ENCODE assay signal across 12 cellular contexts in genomic region chr12:115895247-115895646, GRCh38.
DNase-seq lines count a peak whose midpoint lies in the region; ATAC-seq and TF ChIP-seq lines count a peak whose summit lies in the region.
"Had no signal": no experiment of that assay in that cellular context is flagged by ENCODE, and none has a peak within 500 bp of the region (broad histone marks: within the 10 kb centered on the region; RNA-seq: fewer than 3 reads in every experiment).

No MANE protein-coding gene starts in this region.

- no peak overlapping the region for H3K27ac ChIP-seq in IMR-90 (ENCODE audit: insufficient read depth, low read length)
- H3K27ac ChIP-seq: hepatocyte had no signal

- TF ChIP-seq POLR2A in IMR-90 (IDR thresholded peaks at IDR 0.05; ENCODE audit: low read depth, low read length), result no peak

- no peak overlapping the region for H3K4ac ChIP-seq in IMR-90 (ENCODE audit: low read depth, low read length)

- H3K9me3 ChIP-seq in IMR-90 (ENCODE audit: control insufficient read depth, insufficient read depth, low read length), result no peaks in the 10 kb centered on the region

- H4K20me1 ChIP-seq in IMR-90 (ENCODE audit: insufficient read depth, low read length), result no peaks in the 10 kb centered on the region

- H2BK15ac ChIP-seq in IMR-90 (ENCODE audit: low read depth, low read length), result no peak overlapping the region

- no peaks in the 10 kb centered on the region for H3K79me1 ChIP-seq in IMR-90 (ENCODE audit: low read depth in 1 of 2, low read length in 2 of 2)

- H4K91ac ChIP-seq in IMR-90 (ENCODE audit: insufficient read depth, low read depth, low read length), result no peak overlapping the region

- dilution Hi-C loops in IMR-90 (cut with HindIII; ENCODE audit: low sequenced_read_pairs, unreplicated experiment), result no loop called here

- no peak overlapping the region for H3K4me3 Mint-ChIP-seq in neural crest cell
- H3K4me3 Mint-ChIP-seq: B cell had no signal

- H2BK5ac ChIP-seq in IMR-90 (ENCODE audit: low read depth, low read length, poor library complexity, severe bottlenecking), result no peak overlapping the region

- no peak for TF ChIP-seq RAD21 in IMR-90 (IDR thresholded peaks at IDR 0.05; ENCODE audit: low read length)

- H2AK5ac ChIP-seq in IMR-90 (ENCODE audit: low read depth, low read length), result no peak overlapping the region

- POLR2A ChIA-PET in IMR-90 (lab: Charles Lee; ENCODE audit: unreplicated experiment), result no interaction called here

- peaks cover 18% of the 10 kb centered on the region for H3K27me3 ChIP-seq in IMR-90 (ENCODE audit: control insufficient read depth, insufficient read depth, low read length)
- H3K27me3 ChIP-seq: hepatocyte had no signal

- H3K4me1 Mint-ChIP-seq in neural crest cell, result peaks cover 4% of the 10 kb centered on the region
- H3K4me1 Mint-ChIP-seq: B cell had no signal

- H4K8ac ChIP-seq in IMR-90 (ENCODE audit: low read depth in 2 of 2, low read length in 2 of 2), result no peak overlapping the region

- H3K9me3 Mint-ChIP-seq in neural crest cell, result peaks cover 4% of the 10 kb centered on the region

- no peak overlapping the region for H3K23ac ChIP-seq in IMR-90 (ENCODE audit: low read depth, low read length)

- no peak overlapping the region for H3K56ac ChIP-seq in IMR-90 (ENCODE audit: extremely low read depth, insufficient read depth, low read length)

- no peak overlapping the region for H3K14ac ChIP-seq in IMR-90 (replicated peaks; ENCODE audit: low read depth, low read length)

- no peak overlapping the region for H4K5ac ChIP-seq in IMR-90 (ENCODE audit: low read depth, low read length)

- no peak for ATAC-seq in IMR-90 (ENCODE audit: low read depth)

- H3K9ac ChIP-seq in IMR-90 (ENCODE audit: low read depth, low read length), result no peak overlapping the region

- 80% methylated on average over 1 of the region's 1 CpG; no CpG with 5 or more reads in 1 of the 2 experiments for WGBS in IMR-90 (ENCODE audit: extremely low coverage in 2 of 2, insufficient read length in 1 of 2), 2 experiments

- TF ChIP-seq CTCF in IMR-90 (conservative IDR thresholded peaks at IDR 0.05; ENCODE audit: low read depth, low read length), result peak; percentile 23; the same call in 1 of the 2 replicates
- peak; percentile 32 for TF ChIP-seq CTCF in cardiac fibroblast (IDR thresholded peaks at IDR 0.05; ENCODE audit: low read depth, low read length)
- peak; percentile 53 for TF ChIP-seq CTCF in neural crest cell (conservative IDR thresholded peaks at IDR 0.05)

- intact Hi-C loops in IMR-90 (cut with micrococcal nuclease), result no loop called here

- H2BK120ac ChIP-seq in IMR-90 (ENCODE audit: low read depth, low read length), result no peak overlapping the region

- H2AFZ ChIP-seq in IMR-90 (replicated peaks; ENCODE audit: low read length, poor library complexity), result no peak overlapping the region
- H2AFZ ChIP-seq: hepatocyte had no signal

- no peaks in the 10 kb centered on the region for H3K36me3 Mint-ChIP-seq in neural crest cell (ENCODE audit: low read depth)

- in situ Hi-C loops in IMR-90 (cut with MboI; ENCODE audit: low sequenced_read_pairs), result no loop called here

- 0 out of 2 replicates have a peak, but pooled peaks cover 2% of the 10 kb centered on the region for H3K4me1 ChIP-seq in IMR-90 (ENCODE audit: control insufficient read depth, insufficient read depth, low read length)

- BruUV-seq in IMR-90 (replicated peaks; lab: Mats Ljungman, UMichigan), result no TSS peak

- no peak overlapping the region for H2AK9ac ChIP-seq in IMR-90 (replicated peaks; ENCODE audit: low read depth, low read length, poor library complexity)

- DNase-seq in NCI-H748 (lab: John Stamatoyannopoulos, UW; ENCODE audit: unreplicated experiment), result peak; percentile 26
- DNase-seq in NCI-H748 treated with DMSO at 0.1 percent for 48 hours (lab: John Stamatoyannopoulos, UW), result no peak
- DNase-seq in IMR-90, result no peak
- peak in 1 of 2 donors; percentile 5 for DNase-seq in cardiac fibroblast (ENCODE audit: low read depth in 2 of 2)
- DNase-seq in neural crest cell (ENCODE audit: low read depth, low spot score), result no peak
- no peak for DNase-seq in CD1c-positive myeloid dendritic cell (ENCODE audit: extremely low spot score)
- no peak for DNase-seq in activated naive CD4-positive, alpha-beta T cell treated with Interleukin-2 at 50 U/mL for 16 hours
- DNase-seq in NCI-H2227 (lab: John Stamatoyannopoulos, UW; ENCODE audit: unreplicated experiment), result no peak
- DNase-seq: caudate nucleus, HCEC 1CT had no signal

- H3K4me2 ChIP-seq in IMR-90 (ENCODE audit: low read depth, low read length), result no peak overlapping the region
- H3K4me2 ChIP-seq: hepatocyte had no signal

- no peaks in the 10 kb centered on the region for H3K9me1 ChIP-seq in IMR-90 (ENCODE audit: insufficient read depth, low read length)

- no peak overlapping the region for H2BK20ac ChIP-seq in IMR-90 (ENCODE audit: low read depth, low read length)

- CTCF ChIA-PET in IMR-90 (lab: Yijun Ruan, JAX), result no interaction called here

- no peaks in the 10 kb centered on the region for H3K36me3 ChIP-seq in IMR-90 (ENCODE audit: control insufficient read depth, insufficient read depth, low read length)

- H3K27ac Mint-ChIP-seq in neural crest cell (ENCODE audit: unreplicated experiment), result no peak overlapping the region
- H3K27ac Mint-ChIP-seq: B cell had no signal

- no peak overlapping the region for H3K18ac ChIP-seq in IMR-90 (ENCODE audit: low read depth, low read length)

- H3K4me3 ChIP-seq in IMR-90 (ENCODE audit: insufficient read depth, low read depth, low read length) (no peak overlapping the region), cardiac fibroblast (replicated peaks in 1 of 2; ENCODE audit: low read depth in 2 of 2, low read length in 2 of 2) (no peak overlapping the region)
- H3K4me3 ChIP-seq: hepatocyte had no signal

- H3K27me3 Mint-ChIP-seq in neural crest cell (ENCODE audit: low read depth), result peaks cover 39% of the 10 kb centered on the region

TF ChIP-seq in IMR-90, 13 proteins besides CTCF, POLR2A, EP300 and RAD21:
- TF ChIP-seq SMC3 (IDR thresholded peaks at IDR 0.05; ENCODE audit: low read depth, low read length), result peak; percentile 17; the same call in 1 of the 2 replicates
- TF ChIP-seq CHD1 (IDR thresholded peaks at IDR 0.05; ENCODE audit: low read depth, low read length), result no peak
- no peak for TF ChIP-seq RFX5 (IDR thresholded peaks at IDR 0.05; ENCODE audit: low read depth, low read length)
- no peak for TF ChIP-seq MXI1 (IDR thresholded peaks at IDR 0.05; ENCODE audit: borderline replicate concordance, low read depth, low read length)
